Comparison of ENCODE assay signal across 8 cellular contexts in genomic region chr9:128007566-128008138, GRCh38. TPM values are rescaled to one million over a fixed set of nuclear protein-coding genes. Genes with fewer than 3 reads are reported as not detected.
DNase-seq lines count a peak whose midpoint lies in the region; TF ChIP-seq lines count a peak whose summit lies in the region.

No MANE protein-coding gene starts in this region.

- peaks cover 14% of the 10 kb centered on the region for H3K9me3 ChIP-seq in endodermal cell (ENCODE audit: control insufficient read depth, low read length)

- no peak overlapping the region for H3K9ac ChIP-seq in endodermal cell (ENCODE audit: extremely low read depth, low read length, poor library complexity, severe bottlenecking)

- H3K4me1 ChIP-seq in endodermal cell (ENCODE audit: control insufficient read depth, insufficient read depth, low read length), result no peaks in the 10 kb centered on the region

- no peaks in the 10 kb centered on the region for H3K27me3 ChIP-seq in endodermal cell (ENCODE audit: control insufficient read depth, insufficient read depth, low read length, poor library complexity, severe bottlenecking)

- peak; percentile 58 for DNase-seq in EH (ENCODE audit: low read depth)
- peak; percentile 50 for DNase-seq in HFFc6
- peak; percentile 94 for DNase-seq in OCI-M1 (lab: John Stamatoyannopoulos, UW)
- peak; percentile 80 for DNase-seq in activated T-cell treated with anti-CD3 and anti-CD28 coated beads for 48 hours (ENCODE audit: low read depth)
- DNase-seq in foreskin fibroblast, result peak; percentile 38 to 70
- DNase-seq in renal cortical epithelial cell (ENCODE audit: low read depth), result peak; percentile 94
- no peak for DNase-seq in endodermal cell
- DNase-seq in NCI-H1105 (lab: John Stamatoyannopoulos, UW), result no peak

- H3K9me3 Mint-ChIP-seq in HFFc6 (peaks cover 8% of the 10 kb centered on the region; the same call in 1 of the 2 replicates), endodermal cell (peaks cover 16% of the 10 kb centered on the region)

- H3K36me3 Mint-ChIP-seq in HFFc6 (ENCODE audit: low read depth), result peaks cover 9% of the 10 kb centered on the region
- H3K36me3 Mint-ChIP-seq in endodermal cell (ENCODE audit: low read depth), result peaks cover 4% of the 10 kb centered on the region

- H3K27me3 Mint-ChIP-seq in HFFc6 (ENCODE audit: insufficient read depth) (no peaks in the 10 kb centered on the region), endodermal cell (ENCODE audit: insufficient read depth) (peaks cover 2% of the 10 kb centered on the region)

- H3K4me3 Mint-ChIP-seq in HFFc6, result no peak overlapping the region
- no peak overlapping the region for H3K4me3 Mint-ChIP-seq in endodermal cell

- no peak overlapping the region for H3K4me3 ChIP-seq in foreskin fibroblast (ENCODE audit: low read depth in 1 of 2, low read length in 2 of 2)
- no peak overlapping the region for H3K4me3 ChIP-seq in endodermal cell (ENCODE audit: low read length)

- 86 to 88% methylated on average over 6 to 10 of the region's 10 CpGs for WGBS in endodermal cell (ENCODE audit: insufficient coverage in 1 of 2, insufficient read length in 1 of 2), 2 experiments

- H3K4me1 Mint-ChIP-seq in HFFc6 (ENCODE audit: low read depth) (peaks cover 31% of the 10 kb centered on the region), endodermal cell (no peaks in the 10 kb centered on the region)

- H3K27ac ChIP-seq in endodermal cell (ENCODE audit: low read depth, low read length), result no peak overlapping the region

- H3K27ac Mint-ChIP-seq in HFFc6, result no peak overlapping the region
- H3K27ac Mint-ChIP-seq in endodermal cell, result no peak overlapping the region

- TF ChIP-seq CTCF in HFFc6 (IDR thresholded peaks at IDR 0.05) (no peak), foreskin fibroblast (IDR thresholded peaks at IDR 0.05; ENCODE audit: low read depth, low read length) (no peak), endodermal cell (conservative IDR thresholded peaks at IDR 0.05) (no peak)

- H3K36me3 ChIP-seq in endodermal cell (ENCODE audit: control insufficient read depth, insufficient read depth, low read length), result no peaks in the 10 kb centered on the region

RNA-seq across cellular contexts. Expression of gene EEIG1, which starts 26.9 kb away (rescaled TPM):
- 10 to 100 TPM; 26.7 to 35.4 (median 29.3) TPM for total RNA-seq in HFFc6 (2021; fragmentation: NEBNext Ultra II Directional; extraction: Animal tissue kit (Norgen Biotek cat#: 25700))
- total RNA-seq in renal cortical epithelial cell (5.0 and 39.1 TPM in 2 replicates), endodermal cell (10 to 100 TPM; 56.7 to 60.8 TPM)
- polyA plus RNA-seq in endodermal cell (2013, experiment 1 of 2), result 21.5 TPM
- polyA plus RNA-seq in endodermal cell (2013, experiment 2 of 2), result 20.4 TPM

RNA-seq across cellular contexts. Expression of gene NAIF1, which starts 59.5 kb away (rescaled TPM):
- total RNA-seq in HFFc6 (2021; fragmentation: NEBNext Ultra II Directional; extraction: Animal tissue kit (Norgen Biotek cat#: 25700)), result 10 to 100 TPM in 3 of 6 experiments, 1 to 10 TPM in 3; 8.7 to 11.5 (median 9.8) TPM
- 7.6 and 13.5 TPM in 2 replicates for total RNA-seq in renal cortical epithelial cell
- total RNA-seq in endodermal cell, result 1 to 10 TPM; 6.2 to 6.6 TPM
- 7.9 TPM for polyA plus RNA-seq in endodermal cell (2013, experiment 1 of 2)
- polyA plus RNA-seq in endodermal cell (2013, experiment 2 of 2), result 7.3 TPM

Comparison
In these comparisons a context has a peak if more than half of its experiments do, and no peak if none do; other contexts are left out.
1. DNase-seq: peak in EH (single experiment), HFFc6 (single experiment), OCI-M1 (single experiment), activated T-cell treated with anti-CD3 and anti-CD28 coated beads for 48 hours (single experiment), foreskin fibroblast (2 of 2) and renal cortical epithelial cell (single experiment); none in endodermal cell (single experiment) and NCI-H1105 (single experiment).